Comparison of ENCODE assay signal across 21 cellular contexts in genomic region chr17:22273308-22273707, GRCh38.
A peak's percentile ranks its signal among the peaks of the same experiment; 100 is the strongest.
DNase-seq lines count a peak whose midpoint lies in the region; ATAC-seq, FAIRE-seq and TF ChIP-seq lines count a peak whose summit lies in the region.
"Had no signal": no experiment of that assay in that cellular context is flagged by ENCODE, and none has a peak within 500 bp of the region (broad histone marks: within the 10 kb centered on the region; RNA-seq: fewer than 3 reads in every experiment).

No MANE protein-coding gene starts in this region.

- FAIRE-seq in kidney (lab: Jason Lieb, UNC) = no peak
- FAIRE-seq: A549, G401.6, GM12878 had no signal

- no peaks in the 10 kb centered on the region for H3K9me2 ChIP-seq in Karpas-422 (replicated peaks; ENCODE audit: insufficient read depth, low read length)

- H4K20me1 ChIP-seq in Karpas-422 (ENCODE audit: insufficient read depth, low read depth, low read length) = no peaks in the 10 kb centered on the region
- H4K20me1 ChIP-seq: BLaER1 treated with 17β-estradiol and CSF1 and Interleukin-3, amounts not matched to agents 10 nM and 100 nM had no signal

- intact Hi-C loops in kidney (cut with DNase I) = no loop called here
- intact Hi-C loops in sciatic nerve (cut with DNase I) = no loop called here

- H3K36me3 ChIP-seq in Karpas-422 (ENCODE audit: insufficient read depth, low read length) (no peaks in the 10 kb centered on the region), kidney (ENCODE audit: control insufficient read depth in 1 of 2, insufficient read depth in 2 of 2, low read length in 2 of 2) (no peaks in the 10 kb centered on the region), Peyer's patch (no peaks in the 10 kb centered on the region)
- H3K36me3 ChIP-seq: BE2C; BLaER1 treated with 17β-estradiol and CSF1 and Interleukin-3, amounts not matched to agents 10 nM and 100 nM had no signal

- H3K4me1 ChIP-seq in Karpas-422 (ENCODE audit: low read length) (no peaks in the 10 kb centered on the region), kidney (ENCODE audit: control insufficient read depth in 1 of 2, insufficient read depth in 1 of 2, low read depth in 1 of 2, low read length in 2 of 2) (no peaks in the 10 kb centered on the region), Peyer's patch (no peaks in the 10 kb centered on the region)
- H3K4me1 ChIP-seq: A549; BLaER1 treated with 17β-estradiol and CSF1 and Interleukin-3, amounts not matched to agents 10 nM and 100 nM had no signal

- H3K9me3 ChIP-seq in Karpas-422 (ENCODE audit: low read length) (no peaks in the 10 kb centered on the region), kidney (ENCODE audit: control insufficient read depth in 1 of 2, low read length in 2 of 2) (no peaks in the 10 kb centered on the region), Peyer's patch (no peaks in the 10 kb centered on the region)
- H3K9me3 ChIP-seq: A549, BE2C had no signal

- no peak overlapping the region for H3K4me2 ChIP-seq in Karpas-422 (ENCODE audit: low read depth, low read length, poor library complexity, severe bottlenecking)
- H3K4me2 ChIP-seq: A549; BLaER1 treated with 17β-estradiol and CSF1 and Interleukin-3, amounts not matched to agents 10 nM and 100 nM; GM23338 had no signal

- ATAC-seq in sciatic nerve = no peak
- ATAC-seq: A549, GM12878, GM23338, HCT116 had no signal

- DNase-seq in Karpas-422 = peak; percentile 19
- peak; percentile 32 for DNase-seq in kidney
- peak; percentile 15 for DNase-seq in sciatic nerve (ENCODE audit: low spot score)
- DNase-seq in DMS153 (lab: John Stamatoyannopoulos, UW) = no peak
- no peak for DNase-seq in Peyer's patch
- no peak for DNase-seq in GDM1 (lab: John Stamatoyannopoulos, UW)
- no peak for DNase-seq in NCI-H510A treated with DMSO at 0.1 percent for 48 hours (lab: John Stamatoyannopoulos, UW)
- DNase-seq: 8988T; ACHN; AML-193; BE2C; CD4-positive, alpha-beta T cell; CD8-positive, alpha-beta memory T cell; DND-41; H9 had no signal

- no peak overlapping the region for H2AFZ ChIP-seq in Karpas-422 (ENCODE audit: low read length)
- H2AFZ ChIP-seq: GM23338 had no signal

- H3K27ac ChIP-seq in Karpas-422 (ENCODE audit: low read length) = no peak overlapping the region
- H3K27ac ChIP-seq in kidney (ENCODE audit: low read depth in 2 of 2, low read length in 2 of 2) = no peak overlapping the region
- H3K27ac ChIP-seq in Peyer's patch = no peak overlapping the region
- H3K27ac ChIP-seq: A549; BLaER1 treated with 17β-estradiol and CSF1 and Interleukin-3, amounts not matched to agents 10 nM and 100 nM had no signal

- TF ChIP-seq POLR2A in Peyer's patch (IDR thresholded peaks at IDR 0.05) = no peak

- no peak overlapping the region for H3K4me3 ChIP-seq in Karpas-422 (ENCODE audit: low read length)
- no peak overlapping the region for H3K4me3 ChIP-seq in kidney (ENCODE audit: low read length in 2 of 2)
- no peak overlapping the region for H3K4me3 ChIP-seq in Peyer's patch
- H3K4me3 ChIP-seq: A549; BLaER1 treated with 17β-estradiol and CSF1 and Interleukin-3, amounts not matched to agents 10 nM and 100 nM; GM12878; GM23338 had no signal

- no peaks in the 10 kb centered on the region for H3K27me3 ChIP-seq in Karpas-422 (ENCODE audit: low read length)
- no peaks in the 10 kb centered on the region for H3K27me3 ChIP-seq in Peyer's patch
- H3K27me3 ChIP-seq: BE2C; BLaER1 treated with 17β-estradiol and CSF1 and Interleukin-3, amounts not matched to agents 10 nM and 100 nM had no signal

- H3K79me2 ChIP-seq in Karpas-422 (ENCODE audit: low read length) = no peaks in the 10 kb centered on the region

- no peak overlapping the region for H3K9ac ChIP-seq in Karpas-422 (ENCODE audit: low read length)
- H3K9ac ChIP-seq in kidney (ENCODE audit: low read length in 2 of 2) = no peak overlapping the region
- H3K9ac ChIP-seq: BLaER1 treated with 17β-estradiol and CSF1 and Interleukin-3, amounts not matched to agents 10 nM and 100 nM had no signal

- TF ChIP-seq CTCF in kidney (IDR thresholded peaks at IDR 0.05; ENCODE audit: borderline replicate concordance, extremely low read depth, insufficient read depth) = no peak
- no peak for TF ChIP-seq CTCF in Peyer's patch (IDR thresholded peaks at IDR 0.05)

Comparison
In these comparisons a context has a peak if more than half of its experiments do, and no peak if none do; other contexts are left out.
1. DNase-seq: peak in Karpas-422 (single experiment), kidney (single experiment) and sciatic nerve (single experiment); none in DMS153 (single experiment), Peyer's patch (0 of 3), GDM1 (single experiment) and NCI-H510A treated with DMSO at 0.1 percent for 48 hours (single experiment).